ENCODE assay signal across 1 cellular context in the genomic region with DNA sequence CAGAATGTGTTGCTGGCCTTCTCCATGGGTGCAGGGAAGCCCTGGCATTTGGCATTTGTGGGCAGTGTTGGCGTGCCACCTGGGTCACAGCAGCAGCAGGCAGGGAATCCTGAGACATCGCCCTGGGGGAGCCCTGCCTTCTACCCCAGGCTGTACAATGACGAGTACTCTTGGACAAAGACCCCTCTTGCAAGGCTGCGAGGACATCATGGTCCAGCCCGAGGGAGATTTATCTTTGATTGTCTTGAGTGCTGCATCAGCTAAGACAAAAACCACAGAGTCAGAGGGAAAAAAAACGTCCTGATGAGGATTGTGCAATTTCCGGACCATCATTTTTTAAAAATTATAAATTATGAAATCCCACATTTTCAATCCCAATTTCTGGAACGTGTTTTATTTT.
TF ChIP-seq lines count a peak whose summit lies in the region.

No MANE protein-coding gene starts in this region.

TF ChIP-seq in HepG2, 621 proteins besides CTCF, POLR2A, EP300 and RAD21 (continued from another document):
- TF ChIP-seq, protein P1, sequence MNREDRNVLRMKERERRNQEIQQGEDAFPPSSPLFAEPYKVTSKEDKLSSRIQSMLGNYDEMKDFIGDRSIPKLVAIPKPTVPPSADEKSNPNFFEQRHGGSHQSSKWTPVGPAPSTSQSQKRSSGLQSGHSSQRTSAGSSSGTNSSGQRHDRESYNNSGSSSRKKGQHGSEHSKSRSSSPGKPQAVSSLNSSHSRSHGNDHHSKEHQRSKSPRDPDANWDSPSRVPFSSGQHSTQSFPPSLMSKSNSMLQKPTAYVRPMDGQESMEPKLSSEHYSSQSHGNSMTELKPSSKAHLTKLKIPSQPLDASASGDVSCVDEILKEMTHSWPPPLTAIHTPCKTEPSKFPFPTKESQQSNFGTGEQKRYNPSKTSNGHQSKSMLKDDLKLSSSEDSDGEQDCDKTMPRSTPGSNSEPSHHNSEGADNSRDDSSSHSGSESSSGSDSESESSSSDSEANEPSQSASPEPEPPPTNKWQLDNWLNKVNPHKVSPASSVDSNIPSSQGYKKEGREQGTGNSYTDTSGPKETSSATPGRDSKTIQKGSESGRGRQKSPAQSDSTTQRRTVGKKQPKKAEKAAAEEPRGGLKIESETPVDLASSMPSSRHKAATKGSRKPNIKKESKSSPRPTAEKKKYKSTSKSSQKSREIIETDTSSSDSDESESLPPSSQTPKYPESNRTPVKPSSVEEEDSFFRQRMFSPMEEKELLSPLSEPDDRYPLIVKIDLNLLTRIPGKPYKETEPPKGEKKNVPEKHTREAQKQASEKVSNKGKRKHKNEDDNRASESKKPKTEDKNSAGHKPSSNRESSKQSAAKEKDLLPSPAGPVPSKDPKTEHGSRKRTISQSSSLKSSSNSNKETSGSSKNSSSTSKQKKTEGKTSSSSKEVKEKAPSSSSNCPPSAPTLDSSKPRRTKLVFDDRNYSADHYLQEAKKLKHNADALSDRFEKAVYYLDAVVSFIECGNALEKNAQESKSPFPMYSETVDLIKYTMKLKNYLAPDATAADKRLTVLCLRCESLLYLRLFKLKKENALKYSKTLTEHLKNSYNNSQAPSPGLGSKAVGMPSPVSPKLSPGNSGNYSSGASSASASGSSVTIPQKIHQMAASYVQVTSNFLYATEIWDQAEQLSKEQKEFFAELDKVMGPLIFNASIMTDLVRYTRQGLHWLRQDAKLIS (CRISPR knock-in tag; IDR thresholded peaks at IDR 0.05), result no peak
- peak; percentile 44; the same call in 1 of the 2 replicates for TF ChIP-seq CEBPB (IDR thresholded peaks at IDR 0.05; ENCODE audit: borderline replicate concordance, low read depth, low read length)
